ENCODE assay signal across 16 cellular contexts in the genomic region with DNA sequence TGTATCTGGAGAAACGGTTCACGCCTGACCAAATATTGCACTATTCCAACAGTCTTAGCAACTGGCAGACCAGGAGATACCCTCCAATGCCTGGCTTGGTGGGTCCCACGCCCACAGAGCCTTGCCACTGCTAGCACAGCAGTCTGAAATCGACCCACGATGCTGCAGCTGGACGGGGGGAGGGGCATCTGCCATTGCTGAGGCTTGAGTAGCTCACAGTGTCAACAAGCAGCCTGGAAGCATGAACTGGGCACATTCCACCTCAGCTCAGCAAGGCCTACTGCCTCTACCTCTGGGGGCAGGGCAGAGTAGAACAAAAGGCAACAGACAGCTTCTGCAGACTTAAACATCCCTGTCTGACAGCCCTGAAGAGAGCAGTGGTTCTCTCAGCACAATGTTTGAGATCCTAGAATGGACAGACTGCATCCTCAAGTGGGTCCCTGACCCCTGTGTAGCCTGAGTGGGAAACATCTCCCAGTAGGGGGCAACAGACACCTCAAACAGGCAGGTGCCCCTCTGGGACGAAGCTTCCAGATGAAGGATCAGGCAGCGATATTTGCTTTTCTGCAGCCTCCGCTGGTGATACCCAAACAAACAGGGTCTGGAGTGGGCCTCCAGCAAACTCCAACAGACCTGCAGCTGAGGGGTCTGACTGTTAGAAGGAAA.
A peak's percentile ranks its signal among the peaks of the same experiment; 100 is the strongest.
DNase-seq lines count a peak whose midpoint lies in the region; ATAC-seq and TF ChIP-seq lines count a peak whose summit lies in the region.
"Had no signal": no experiment of that assay in that cellular context is flagged by ENCODE, and none has a peak within 500 bp of the region (broad histone marks: within the 10 kb centered on the region; RNA-seq: fewer than 3 reads in every experiment).

No MANE protein-coding gene starts in this region.

- no peaks in the 10 kb centered on the region for H3K9me3 ChIP-seq in trophoblast cell (ENCODE audit: insufficient read depth, low read depth, low read length)
- H3K9me3 ChIP-seq: A549, lower lobe of right lung had no signal

- TF ChIP-seq CTCF in choroid plexus epithelial cell (conservative IDR thresholded peaks at IDR 0.05; ENCODE audit: low read depth, low read length): peak; percentile 8

- H3K27ac ChIP-seq in trophoblast cell (ENCODE audit: low read depth, low read length): no peak overlapping the region
- H3K27ac ChIP-seq: A549, lower lobe of right lung, skin epidermis had no signal

- peaks cover 0 to 9% of the 10 kb centered on the region in 2 donors for H3K36me3 Mint-ChIP-seq in activated naive CD4-positive, alpha-beta T cell treated with anti-CD3 and anti-CD28 coated beads, Interleukin-2, amount 50 U/mL, for 72 hours
- H3K36me3 Mint-ChIP-seq: activated naive CD4-positive, alpha-beta T cell treated with anti-CD3 and anti-CD28 coated beads, Interleukin-2, amount 10 ng/mL, durations not matched to agents 7 days and 5 days had no signal

- peaks cover 3 to 7% of the 10 kb centered on the region in 2 donors for H3K9me3 Mint-ChIP-seq in activated naive CD4-positive, alpha-beta T cell treated with anti-CD3 and anti-CD28 coated beads, Interleukin-2, amount 50 U/mL, for 72 hours
- H3K9me3 Mint-ChIP-seq: activated naive CD4-positive, alpha-beta T cell treated with anti-CD3 and anti-CD28 coated beads, Interleukin-2, amount 10 ng/mL, durations not matched to agents 7 days and 5 days; central memory CD8-positive, alpha-beta T cell had no signal

- H3K23ac ChIP-seq in trophoblast cell (ENCODE audit: low read length): no peak overlapping the region

- peak; percentile 25 for DNase-seq in DMS153 (lab: John Stamatoyannopoulos, UW)
- DNase-seq in DMS153 treated with DMSO at 0.1 percent for 48 hours (lab: John Stamatoyannopoulos, UW; ENCODE audit: unreplicated experiment): no peak
- peak; percentile 67 for DNase-seq in NCI-H2029 (lab: John Stamatoyannopoulos, UW)
- peak; percentile 58 for DNase-seq in choroid plexus epithelial cell (ENCODE audit: low read depth)
- no peak for DNase-seq in trophoblast cell
- DNase-seq in kidney glomerular epithelial cell (lab: John Stamatoyannopoulos, UW): no peak
- DNase-seq in AG20443 (ENCODE audit: low spot score): no peak
- no peak for DNase-seq in activated naive CD4-positive, alpha-beta T cell treated with anti-CD3 and anti-CD28 coated beads, Interleukin-2, amount 50 U/mL, for 72 hours (ENCODE audit: low spot score in 2 of 2)
- DNase-seq: activated CD8-positive, alpha-beta memory T cell treated with anti-CD3 and anti-CD28 coated beads, Interleukin-2, amount 50 U/mL, for 48 hours; activated naive CD4-positive, alpha-beta T cell treated with anti-CD3 and anti-CD28 coated beads, Interleukin-2, amount 10 ng/mL, durations not matched to agents 7 days and 5 days; COR-L47; lower lobe of right lung had no signal

- H2AK5ac ChIP-seq in trophoblast cell (ENCODE audit: low read length): no peak overlapping the region

- no peak overlapping the region for H4K8ac ChIP-seq in trophoblast cell (ENCODE audit: low read depth, low read length)

- no peaks in the 10 kb centered on the region for H3K27me3 ChIP-seq in trophoblast cell (ENCODE audit: insufficient read depth, low read length)

- no peak overlapping the region for H3K27ac Mint-ChIP-seq in activated naive CD4-positive, alpha-beta T cell treated with anti-CD3 and anti-CD28 coated beads, Interleukin-2, amount 50 U/mL, for 72 hours
- H3K27ac Mint-ChIP-seq: activated naive CD4-positive, alpha-beta T cell treated with anti-CD3 and anti-CD28 coated beads, Interleukin-2, amount 10 ng/mL, durations not matched to agents 7 days and 5 days had no signal

- no peak overlapping the region for H3K18ac ChIP-seq in trophoblast cell (ENCODE audit: low read length)

- no peaks in the 10 kb centered on the region for H3K79me2 ChIP-seq in trophoblast cell (ENCODE audit: control insufficient read depth, insufficient read depth, low read length, poor library complexity)

- no peaks in the 10 kb centered on the region for H3K79me1 ChIP-seq in trophoblast cell (ENCODE audit: low read length)

- H3K9ac ChIP-seq in trophoblast cell (ENCODE audit: low read length): no peak overlapping the region

- H2BK12ac ChIP-seq in trophoblast cell (ENCODE audit: low read length): no peak overlapping the region

- no peak overlapping the region for H2AFZ ChIP-seq in trophoblast cell (ENCODE audit: insufficient read depth, low read length, poor library complexity)

- H3K36me3 ChIP-seq in trophoblast cell (ENCODE audit: control insufficient read depth in 1 of 2, insufficient read depth in 2 of 2, low read length in 2 of 2): no peaks in the 10 kb centered on the region
- H3K36me3 ChIP-seq: lower lobe of right lung had no signal

- WGBS in trophoblast cell (ENCODE audit: extremely low coverage, insufficient coverage, insufficient read length): no CpG with 5 or more reads among the region's 9 CpGs

- H2BK5ac ChIP-seq in trophoblast cell (ENCODE audit: low read depth, low read length, poor library complexity): no peak overlapping the region

- ATAC-seq in activated naive CD4-positive, alpha-beta T cell treated with anti-CD3 and anti-CD28 coated beads, Interleukin-2, amount 50 U/mL, for 72 hours: no peak
- ATAC-seq: A549; activated CD4-positive, CD25-positive, alpha-beta regulatory T cell treated with anti-CD3 and anti-CD28 coated beads, Interleukin-2, amount 50 U/mL, for 24 hours had no signal

- peak overlapping the region; percentile 12 for H3K4me2 ChIP-seq in trophoblast cell (ENCODE audit: low read length)
- H3K4me2 ChIP-seq: A549 had no signal

- H3K4me3 ChIP-seq in choroid plexus epithelial cell (ENCODE audit: low read depth, low read length) (no peak overlapping the region), trophoblast cell (ENCODE audit: low read depth, low read length) (no peak overlapping the region)
- H3K4me3 ChIP-seq: A549, lower lobe of right lung, skin epidermis had no signal

- H4K12ac ChIP-seq in trophoblast cell (ENCODE audit: low read depth, low read length): no peak overlapping the region

- no peak overlapping the region for H4K91ac ChIP-seq in trophoblast cell (ENCODE audit: low read depth, low read length)

- H3K4me1 ChIP-seq in trophoblast cell (ENCODE audit: control insufficient read depth in 1 of 2, insufficient read depth in 2 of 2, low read length in 2 of 2): peaks cover 0 to 5% of the 10 kb centered on the region in 2 experiments
- H3K4me1 ChIP-seq: A549, lower lobe of right lung had no signal

- no peak overlapping the region for H3K14ac ChIP-seq in trophoblast cell (ENCODE audit: low read length)

- H3K4ac ChIP-seq in trophoblast cell (ENCODE audit: low read depth, low read length): no peak overlapping the region

- no peak overlapping the region for H2BK120ac ChIP-seq in trophoblast cell (ENCODE audit: insufficient read depth, low read length, poor library complexity)

Comparison
In these comparisons a context has a peak if more than half of its experiments do, and no peak if none do; other contexts are left out.
1. DNase-seq: peak in DMS153 (single experiment), NCI-H2029 (single experiment) and choroid plexus epithelial cell (single experiment); none in DMS153 treated with DMSO at 0.1 percent for 48 hours (single experiment), trophoblast cell (0 of 2), kidney glomerular epithelial cell (single experiment), AG20443 (single experiment) and activated naive CD4-positive, alpha-beta T cell treated with anti-CD3 and anti-CD28 coated beads, Interleukin-2, amount 50 U/mL, for 72 hours (0 of 2).